Comparison of ENCODE assay signal across 33 cellular contexts in genomic region chr14:84454114-84454513, GRCh38.
"Had no signal": no experiment of that assay in that cellular context is flagged by ENCODE, and none has a peak within 500 bp of the region (broad histone marks: within the 10 kb centered on the region; RNA-seq: fewer than 3 reads in every experiment).

No MANE protein-coding gene starts in this region.

- H3K4me3 ChIP-seq: PC-9, SJCRH30, SK-N-MC had no signal

- H3K27me3 Mint-ChIP-seq: T-cell had no signal

- H2AFZ ChIP-seq: PC-9 had no signal

- H3K4me3 Mint-ChIP-seq: T-cell had no signal

- H3K4me2 ChIP-seq: PC-9 had no signal

- FAIRE-seq: RCC 7860 had no signal

- H3K27me3 ChIP-seq: SJCRH30 had no signal

- ATAC-seq: Panc1, Right ventricle myocardium inferior, SK-N-SH treated with all-trans-retinoic acid at 6 μM for 48 hours, T-cell had no signal

- H3K9me3 ChIP-seq: SJCRH30 had no signal

- H3K4me1 Mint-ChIP-seq: T-cell had no signal

- H3K27ac Mint-ChIP-seq: T-cell had no signal

- H3K36me3 Mint-ChIP-seq: T-cell had no signal

- H3K36me3 ChIP-seq: SJCRH30 had no signal

- H3K27ac ChIP-seq: PC-9, RWPE1, SJCRH30, SK-N-MC had no signal

- DNase-seq: Karpas-422, MM.1S, MV-4-11, NCI-H1092, NCI-H1105, NCI-H1417 treated with DMSO at 0.1 percent for 48 hours, NCI-H1436 treated with DMSO at 0.1 percent for 48 hours, NCI-H1694, NCI-H187, NCI-H1930, NCI-H2029 treated with DMSO at 0.1 percent for 48 hours, NCI-H2081 treated with DMSO at 0.1 percent for 48 hours, NCI-H2107, NCI-H2171, NCI-H226, NCI-H446 treated with DMSO at 0.1 percent for 48 hours, NCI-H510A, NCI-H524, NCI-H526, NCI-H69, NCI-H748 treated with DMSO at 0.1 percent for 48 hours, NCI-H82, PC-9, SHP77, SIG-M5, SJCRH30, T-cell had no signal

- H3K4me1 ChIP-seq: SJCRH30 had no signal
